17 cellular contexts compared by ENCODE assay signal in genomic region chr17:48420823-48421222, GRCh38. TPM values are rescaled to one million over a fixed set of nuclear protein-coding genes. Genes with fewer than 3 reads are reported as not detected.
DNase-seq lines count a peak whose midpoint lies in the region; ATAC-seq and TF ChIP-seq lines count a peak whose summit lies in the region.
"Had no signal": no experiment of that assay in that cellular context is flagged by ENCODE, and none has a peak within 500 bp of the region (broad histone marks: within the 10 kb centered on the region; RNA-seq: fewer than 3 reads in every experiment).

No MANE protein-coding gene starts in this region.

- no peaks in the 10 kb centered on the region for H3K9me3 Mint-ChIP-seq in activated CD4-positive, alpha-beta T cell treated with anti-CD3 and anti-CD28 coated beads for 36 hours (ENCODE audit: low read depth)
- no peaks in the 10 kb centered on the region for H3K9me3 Mint-ChIP-seq in CD8-positive, alpha-beta T cell
- H3K9me3 Mint-ChIP-seq in naive thymus-derived CD4-positive, alpha-beta T cell, result no peaks in the 10 kb centered on the region

- H3K27ac ChIP-seq in CD8-positive, alpha-beta T cell (ENCODE audit: low read depth, low read length), result no peak overlapping the region
- peak overlapping the region; percentile 35 for H3K27ac ChIP-seq in naive thymus-derived CD4-positive, alpha-beta T cell (ENCODE audit: low read depth, low read length)

- H3K36me3 Mint-ChIP-seq in activated CD4-positive, alpha-beta T cell treated with anti-CD3 and anti-CD28 coated beads for 36 hours (ENCODE audit: low read depth), result peaks cover 11% of the 10 kb centered on the region
- peaks cover 27% of the 10 kb centered on the region for H3K36me3 Mint-ChIP-seq in CD8-positive, alpha-beta T cell
- H3K36me3 Mint-ChIP-seq in T-helper 17 cell (ENCODE audit: low read depth), result peaks cover 5% of the 10 kb centered on the region
- H3K36me3 Mint-ChIP-seq in naive thymus-derived CD4-positive, alpha-beta T cell, result peaks cover 0 to 16% (median 5%) of the 10 kb centered on the region in 5 donors

- H3K9me3 ChIP-seq in CD8-positive, alpha-beta T cell (ENCODE audit: low read length), result no peaks in the 10 kb centered on the region
- no peaks in the 10 kb centered on the region for H3K9me3 ChIP-seq in T-helper 17 cell (ENCODE audit: control insufficient read depth, low read length, poor library complexity, severe bottlenecking)
- no peaks in the 10 kb centered on the region for H3K9me3 ChIP-seq in naive thymus-derived CD4-positive, alpha-beta T cell (ENCODE audit: control insufficient read depth in 2 of 3, low read length in 3 of 3)
- H3K9me3 ChIP-seq: HAP-1 had no signal

- peaks cover 72% of the 10 kb centered on the region for H3K4me1 ChIP-seq in CD8-positive, alpha-beta T cell (ENCODE audit: insufficient read depth, low read length)
- peaks cover 35 to 56% of the 10 kb centered on the region in 2 donors for H3K4me1 ChIP-seq in naive thymus-derived CD4-positive, alpha-beta T cell (ENCODE audit: control insufficient read depth in 2 of 2, insufficient read depth in 2 of 2, low read length in 2 of 2)
- H3K4me1 ChIP-seq: HAP-1 had no signal

- POLR2A ChIA-PET in activated CD4-positive, alpha-beta T cell treated with anti-CD3 and anti-CD28 coated beads for 36 hours (lab: Charles Lee), result no interaction called here
- POLR2A ChIA-PET in CD8-positive, alpha-beta T cell (lab: Charles Lee), result interaction anchor here (1.1 to 1.9 kb wide), 4 partner anchors 12 to 42 kb away, joined by 3 to 4 read pairs (median 3); no protein-coding TSS in a partner anchor
- POLR2A ChIA-PET in naive thymus-derived CD4-positive, alpha-beta T cell (lab: Charles Lee), result interaction anchor here (0.6 to 0.7 kb wide), 3 partner anchors 15 to 37 kb away, joined by 3 read pairs; no protein-coding TSS in a partner anchor

- peaks cover 76% of the 10 kb centered on the region for H3K4me1 Mint-ChIP-seq in activated CD4-positive, alpha-beta T cell treated with anti-CD3 and anti-CD28 coated beads for 36 hours
- H3K4me1 Mint-ChIP-seq in CD8-positive, alpha-beta T cell (ENCODE audit: low read depth), result peaks cover 77% of the 10 kb centered on the region
- peaks cover 51% of the 10 kb centered on the region for H3K4me1 Mint-ChIP-seq in T-helper 17 cell
- H3K4me1 Mint-ChIP-seq in naive thymus-derived CD4-positive, alpha-beta T cell, result peaks cover 35 to 99% (median 76%) of the 10 kb centered on the region in 7 donors

- H3K27me3 ChIP-seq in CD8-positive, alpha-beta T cell (ENCODE audit: insufficient read depth, low read length), result no peaks in the 10 kb centered on the region
- H3K27me3 ChIP-seq in naive thymus-derived CD4-positive, alpha-beta T cell (ENCODE audit: control insufficient read depth in 2 of 2, insufficient read depth in 2 of 2, low read length in 2 of 2), result no peaks in the 10 kb centered on the region

- peak overlapping the region; percentile 13 for H3K27ac Mint-ChIP-seq in activated CD4-positive, alpha-beta T cell treated with anti-CD3 and anti-CD28 coated beads for 36 hours
- no peak overlapping the region for H3K27ac Mint-ChIP-seq in CD8-positive, alpha-beta T cell
- peak overlapping the region; percentile 92 for H3K27ac Mint-ChIP-seq in T-helper 17 cell
- peak overlapping the region in 8 of 9 donors; percentile 36 to 89 (median 68) for H3K27ac Mint-ChIP-seq in naive thymus-derived CD4-positive, alpha-beta T cell
- H3K27ac Mint-ChIP-seq: B cell had no signal

- CTCF ChIA-PET in activated CD4-positive, alpha-beta T cell treated with anti-CD3 and anti-CD28 coated beads for 36 hours (lab: Charles Lee), result interaction anchor here (0.6 to 1.3 kb wide), 4 partner anchors 10 to 1374 kb away, joined by 3 read pairs; no protein-coding TSS in a partner anchor
- CTCF ChIA-PET in CD8-positive, alpha-beta T cell (lab: Charles Lee), result no interaction called here
- CTCF ChIA-PET in naive thymus-derived CD4-positive, alpha-beta T cell (lab: Charles Lee), result interaction anchor here (1.0 kb wide), 1 partner anchor 17 kb away, joined by 3 read pairs; no protein-coding TSS in a partner anchor

- DNase-seq in activated CD4-positive, alpha-beta T cell treated with anti-CD3 and anti-CD28 coated beads for 36 hours, result no peak
- DNase-seq in activated CD4-positive, alpha-beta T cell treated with anti-CD3 and anti-CD28 coated beads, Interleukin-2, amount 50 U/mL, for 4 hours, result no peak
- no peak for DNase-seq in CD8-positive, alpha-beta T cell
- DNase-seq in T-helper 17 cell, result no peak
- DNase-seq in naive thymus-derived CD4-positive, alpha-beta T cell, result no peak
- DNase-seq in 8988T, result no peak
- DNase-seq: DMS53, EL, NCI-H1092 treated with DMSO at 0.1 percent for 48 hours, NCI-H146, NCI-H2029 treated with DMSO at 0.1 percent for 48 hours, NCI-H748 treated with DMSO at 0.1 percent for 48 hours, Right ventricle myocardium superior had no signal

- no peaks in the 10 kb centered on the region for H3K36me3 ChIP-seq in CD8-positive, alpha-beta T cell (ENCODE audit: insufficient read depth, low read length)
- no peaks in the 10 kb centered on the region for H3K36me3 ChIP-seq in naive thymus-derived CD4-positive, alpha-beta T cell (ENCODE audit: control insufficient read depth in 2 of 3, insufficient read depth in 3 of 3, low read length in 3 of 3)
- H3K36me3 ChIP-seq: HAP-1 had no signal

- ATAC-seq in activated CD4-positive, alpha-beta T cell treated with anti-CD3 and anti-CD28 coated beads for 36 hours, result no peak
- ATAC-seq in CD8-positive, alpha-beta T cell, result no peak
- ATAC-seq in T-helper 17 cell (no peak), HG02852 (IDR thresholded peaks at IDR 0.05; ENCODE audit: unreplicated experiment) (no peak), HG03045 (IDR thresholded peaks at IDR 0.05; ENCODE audit: unreplicated experiment) (no peak)
- ATAC-seq in naive thymus-derived CD4-positive, alpha-beta T cell, result no peak

- H3K4me3 ChIP-seq in CD8-positive, alpha-beta T cell (ENCODE audit: low read depth, low read length), result no peak overlapping the region
- H3K4me3 ChIP-seq in naive thymus-derived CD4-positive, alpha-beta T cell (ENCODE audit: low read length), result no peak overlapping the region
- H3K4me3 ChIP-seq: HAP-1 had no signal

- no peaks in the 10 kb centered on the region for H3K27me3 Mint-ChIP-seq in activated CD4-positive, alpha-beta T cell treated with anti-CD3 and anti-CD28 coated beads for 36 hours
- H3K27me3 Mint-ChIP-seq in CD8-positive, alpha-beta T cell (ENCODE audit: low read depth), result no peaks in the 10 kb centered on the region
- no peaks in the 10 kb centered on the region for H3K27me3 Mint-ChIP-seq in T-helper 17 cell
- no peaks in the 10 kb centered on the region for H3K27me3 Mint-ChIP-seq in naive thymus-derived CD4-positive, alpha-beta T cell
- H3K27me3 Mint-ChIP-seq: B cell had no signal

- intact Hi-C loops in activated CD4-positive, alpha-beta T cell treated with anti-CD3 and anti-CD28 coated beads for 36 hours (cut with DNase I, micrococcal nuclease), result loop anchor here in 1 of 2 experiments (10.0 kb wide), 1 partner anchor 474 kb away; the partner anchor contains the start of gene ATP5MC1
- intact Hi-C loops in CD8-positive, alpha-beta T cell (cut with DNase I, micrococcal nuclease), result loop anchor here in 1 of 2 experiments (5.0 kb wide), 1 partner anchor 34 kb away; no protein-coding TSS in a partner anchor
- intact Hi-C loops in naive thymus-derived CD4-positive, alpha-beta T cell (cut with micrococcal nuclease), result no loop called here

- no peak for TF ChIP-seq CTCF in CD8-positive, alpha-beta T cell (IDR thresholded peaks at IDR 0.05)

- H3K4me3 Mint-ChIP-seq in activated CD4-positive, alpha-beta T cell treated with anti-CD3 and anti-CD28 coated beads for 36 hours, result no peak overlapping the region
- peak overlapping the region; percentile 37 for H3K4me3 Mint-ChIP-seq in CD8-positive, alpha-beta T cell
- no peak overlapping the region for H3K4me3 Mint-ChIP-seq in T-helper 17 cell
- peak overlapping the region in 5 of 10 donors; percentile 6 to 90 (median 39) for H3K4me3 Mint-ChIP-seq in naive thymus-derived CD4-positive, alpha-beta T cell
- H3K4me3 Mint-ChIP-seq: B cell had no signal

RNA-seq across cellular contexts. Expression of gene SKAP1, which starts 9.2 kb away (rescaled TPM):
- total RNA-seq in activated CD4-positive, alpha-beta T cell treated with anti-CD3 and anti-CD28 coated beads for 36 hours, result 100 to 1,000 TPM in 1 of 2 experiments, 10 to 100 TPM in 1; 76.1 to 109 TPM
- total RNA-seq in CD8-positive, alpha-beta T cell, result 10 to 100 TPM; 59.9 to 62.4 TPM
- total RNA-seq in T-helper 17 cell, result 100 to 1,000 TPM; 136 to 138 TPM
- total RNA-seq in naive thymus-derived CD4-positive, alpha-beta T cell, result 100 to 1,000 TPM in 4 of 5 experiments, 10 to 100 TPM in 1; 99.3 to 117 (median 109) TPM
- polyA plus RNA-seq in naive thymus-derived CD4-positive, alpha-beta T cell, result 100 to 1,000 TPM; 254 to 289 TPM
